Comparison of ENCODE assay signal across 9 cellular contexts in the genomic region with DNA sequence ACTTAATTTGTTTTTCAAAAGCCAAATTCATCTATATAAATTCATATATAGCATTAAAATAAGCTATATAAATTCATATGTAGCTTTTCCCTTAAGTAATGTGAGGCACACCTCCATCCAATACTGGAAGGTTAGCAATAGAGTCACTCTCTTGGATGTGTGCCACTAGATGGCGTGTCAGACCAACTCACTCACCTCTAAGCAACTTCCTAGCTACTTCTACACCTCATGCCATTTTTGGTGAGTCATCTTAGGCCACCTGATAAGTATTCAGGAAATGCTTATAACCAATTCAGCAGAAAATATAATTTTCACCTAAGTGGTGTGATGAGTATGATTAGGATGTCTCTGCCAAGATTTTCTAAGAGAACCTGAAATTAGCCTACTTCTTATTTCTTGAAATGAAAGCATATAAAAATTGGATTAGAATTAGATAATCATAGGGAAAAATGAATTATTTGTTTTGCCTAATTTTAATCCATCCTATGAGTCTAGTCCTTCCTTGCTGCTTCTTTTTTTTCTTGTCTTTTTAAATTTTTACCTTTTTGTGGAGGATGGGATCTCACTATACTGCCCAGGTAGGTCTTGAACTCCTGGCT. TPM values are rescaled to one million over a fixed set of nuclear protein-coding genes. Genes with fewer than 3 reads are reported as not detected.
A peak's percentile ranks its signal among the peaks of the same experiment; 100 is the strongest.
DNase-seq lines count a peak whose midpoint lies in the region; ATAC-seq and TF ChIP-seq lines count a peak whose summit lies in the region.
"Had no signal": no experiment of that assay in that cellular context is flagged by ENCODE, and none has a peak within 500 bp of the region (broad histone marks: within the 10 kb centered on the region; RNA-seq: fewer than 3 reads in every experiment).

No MANE protein-coding gene starts in this region.

- intact Hi-C loops in CD8-positive, alpha-beta T cell (cut with DNase I, micrococcal nuclease): loop anchor here (1.0 to 5.0 kb wide), 6 partner anchors 34 to 647 kb away; a partner anchor contains a TSS
- intact Hi-C loops in activated CD4-positive, alpha-beta T cell treated with anti-CD3 and anti-CD28 coated beads, Interleukin-2, amount 10 ng/mL, durations not matched to agents 24 days and 14 days (cut with micrococcal nuclease): loop anchor here (1.0 to 5.0 kb wide), 3 partner anchors 64 to 212 kb away; a partner anchor contains a TSS

- CTCF ChIA-PET in CD8-positive, alpha-beta T cell (lab: Charles Lee): interaction anchor here (0.6 to 16.6 kb wide), 57 partner anchors 8 to 647 kb away, joined by 3 to 718 read pairs (median 4); a partner anchor contains a TSS

- POLR2A ChIA-PET in CD8-positive, alpha-beta T cell (lab: Charles Lee): interaction anchor here (0.6 to 3.1 kb wide), 5 partner anchors 149 to 1130 kb away, joined by 3 to 27 read pairs (median 3); a partner anchor contains a TSS

- H3K27ac ChIP-seq in CD8-positive, alpha-beta T cell (ENCODE audit: low read depth, low read length): no peak overlapping the region
- H3K27ac ChIP-seq in lung (ENCODE audit: low read depth in 1 of 2, low read length in 1 of 2): no peak overlapping the region

- no peaks in the 10 kb centered on the region for H3K36me3 ChIP-seq in CD8-positive, alpha-beta T cell (ENCODE audit: insufficient read depth, low read length)
- no peaks in the 10 kb centered on the region for H3K36me3 ChIP-seq in lung (ENCODE audit: control insufficient read depth in 2 of 2, insufficient read depth in 2 of 2, low read length in 2 of 2)

- WGBS in lung, 2 donors: 0% methylated on average over 1 of the region's 1 CpG

- no peak overlapping the region for H3K4me3 Mint-ChIP-seq in CD8-positive, alpha-beta T cell
- H3K4me3 Mint-ChIP-seq in activated CD4-positive, alpha-beta T cell treated with anti-CD3 and anti-CD28 coated beads, Interleukin-2, amount 10 ng/mL, durations not matched to agents 24 days and 14 days: no peak overlapping the region
- H3K4me3 Mint-ChIP-seq: activated naive CD4-positive, alpha-beta T cell treated with anti-CD3 and anti-CD28 coated beads, Interleukin-2, amount 50 U/mL, for 24 hours had no signal

- no peaks in the 10 kb centered on the region for H3K27me3 ChIP-seq in CD8-positive, alpha-beta T cell (ENCODE audit: insufficient read depth, low read length)
- H3K27me3 ChIP-seq in lung (ENCODE audit: control insufficient read depth, insufficient read depth): no peaks in the 10 kb centered on the region

- ATAC-seq in CD8-positive, alpha-beta T cell: peak; percentile 100
- ATAC-seq in GM19438 (IDR thresholded peaks at IDR 0.05; ENCODE audit: low read depth, unreplicated experiment) (peak; percentile 89), HG03520 (IDR thresholded peaks at IDR 0.05; ENCODE audit: unreplicated experiment) (peak; percentile 89), lung (ENCODE audit: insufficient read depth, low FRiP score) (peak; percentile 89)

- peak; percentile 87 for TF ChIP-seq CTCF in CD8-positive, alpha-beta T cell (IDR thresholded peaks at IDR 0.05)
- peak; percentile 75 for TF ChIP-seq CTCF in lung (IDR thresholded peaks at IDR 0.05; ENCODE audit: control extremely low read depth, extremely low read depth)

- no peaks in the 10 kb centered on the region for H3K9me3 Mint-ChIP-seq in CD8-positive, alpha-beta T cell
- no peaks in the 10 kb centered on the region for H3K9me3 Mint-ChIP-seq in activated CD4-positive, alpha-beta T cell treated with anti-CD3 and anti-CD28 coated beads, Interleukin-2, amount 10 ng/mL, durations not matched to agents 24 days and 14 days
- H3K9me3 Mint-ChIP-seq: activated naive CD4-positive, alpha-beta T cell treated with anti-CD3 and anti-CD28 coated beads, Interleukin-2, amount 50 U/mL, for 24 hours had no signal

- peaks cover 5% of the 10 kb centered on the region for H3K27me3 Mint-ChIP-seq in CD8-positive, alpha-beta T cell (ENCODE audit: low read depth)
- peaks cover 5% of the 10 kb centered on the region for H3K27me3 Mint-ChIP-seq in activated CD4-positive, alpha-beta T cell treated with anti-CD3 and anti-CD28 coated beads, Interleukin-2, amount 10 ng/mL, durations not matched to agents 24 days and 14 days
- H3K27me3 Mint-ChIP-seq: activated naive CD4-positive, alpha-beta T cell treated with anti-CD3 and anti-CD28 coated beads, Interleukin-2, amount 50 U/mL, for 24 hours had no signal

- H3K36me3 Mint-ChIP-seq in CD8-positive, alpha-beta T cell: no peaks in the 10 kb centered on the region
- H3K36me3 Mint-ChIP-seq in activated CD4-positive, alpha-beta T cell treated with anti-CD3 and anti-CD28 coated beads, Interleukin-2, amount 10 ng/mL, durations not matched to agents 24 days and 14 days (ENCODE audit: low read depth): peaks cover 5% of the 10 kb centered on the region
- H3K36me3 Mint-ChIP-seq: activated naive CD4-positive, alpha-beta T cell treated with anti-CD3 and anti-CD28 coated beads, Interleukin-2, amount 50 U/mL, for 24 hours had no signal

- peaks cover 2% of the 10 kb centered on the region for H3K4me1 Mint-ChIP-seq in CD8-positive, alpha-beta T cell (ENCODE audit: low read depth)
- H3K4me1 Mint-ChIP-seq in activated CD4-positive, alpha-beta T cell treated with anti-CD3 and anti-CD28 coated beads, Interleukin-2, amount 10 ng/mL, durations not matched to agents 24 days and 14 days: peaks cover 24% of the 10 kb centered on the region

- no peak overlapping the region for H3K27ac Mint-ChIP-seq in CD8-positive, alpha-beta T cell
- H3K27ac Mint-ChIP-seq in activated CD4-positive, alpha-beta T cell treated with anti-CD3 and anti-CD28 coated beads, Interleukin-2, amount 10 ng/mL, durations not matched to agents 24 days and 14 days: no peak overlapping the region

- DNase-seq in CD8-positive, alpha-beta T cell: peak; percentile 44 to 77 (median 70)
- DNase-seq in NCI-H524 treated with DMSO at 0.1 percent for 48 hours (lab: John Stamatoyannopoulos, UW) (peak; percentile 50), dedifferentiated amniotic fluid mesenchymal stem cell (ENCODE audit: extremely low spot score) (peak; percentile 36), lung (ENCODE audit: low spot score) (peak; percentile 78)
- peak; percentile 93 for DNase-seq in activated CD4-positive, alpha-beta T cell treated with anti-CD3 and anti-CD28 coated beads, Interleukin-2, amount 10 ng/mL, durations not matched to agents 24 days and 14 days
- peak; percentile 46 to 50 for DNase-seq in stimulated activated CD8-positive, alpha-beta memory T cell treated with anti-CD3 and anti-CD28 coated beads, Interleukin-2, amount 100 ng/mL, for 1 hour (ENCODE audit: low read depth in 2 of 2)

- H3K4me1 ChIP-seq in CD8-positive, alpha-beta T cell (ENCODE audit: insufficient read depth, low read length): no peaks in the 10 kb centered on the region
- no peaks in the 10 kb centered on the region for H3K4me1 ChIP-seq in lung (ENCODE audit: control insufficient read depth in 2 of 2, insufficient read depth in 2 of 2, low read length in 2 of 2)

- H3K4me3 ChIP-seq in CD8-positive, alpha-beta T cell (ENCODE audit: low read depth, low read length): no peak overlapping the region
- no peak overlapping the region for H3K4me3 ChIP-seq in lung

- no peaks in the 10 kb centered on the region for H3K9me3 ChIP-seq in CD8-positive, alpha-beta T cell (ENCODE audit: low read length)
- H3K9me3 ChIP-seq in lung (ENCODE audit: control insufficient read depth in 2 of 2, insufficient read depth in 1 of 2, low read length in 1 of 2): no peaks in the 10 kb centered on the region

RNA-seq across cellular contexts. Expression of a gene that starts 34.4 kb away (rescaled TPM):
- total RNA-seq in CD8-positive, alpha-beta T cell: 10 to 100 TPM; 16.7 to 18.5 TPM
- 17.0 and 18.4 TPM in 2 replicates for total RNA-seq in activated CD4-positive, alpha-beta T cell treated with anti-CD3 and anti-CD28 coated beads, Interleukin-2, amount 10 ng/mL, durations not matched to agents 24 days and 14 days
- 10 to 100 TPM in 1 of 2 donors, 1 to 10 TPM in 1; 8.3 to 14.4 TPM for total RNA-seq in lung
- 1 to 10 TPM; 6.5 to 6.8 TPM for polyA plus RNA-seq in lung

Comparison
In these comparisons a context has a peak if more than half of its experiments do, and no peak if none do; other contexts are left out.
1. DNase-seq: peak in every context shown above with its lines; median percentile 93 in activated CD4-positive, alpha-beta T cell treated with anti-CD3 and anti-CD28 coated beads, Interleukin-2, amount 10 ng/mL, durations not matched to agents 24 days and 14 days; 78 in lung; 70 in CD8-positive, alpha-beta T cell; 50 in NCI-H524 treated with DMSO at 0.1 percent for 48 hours; 48 in stimulated activated CD8-positive, alpha-beta memory T cell treated with anti-CD3 and anti-CD28 coated beads, Interleukin-2, amount 100 ng/mL, for 1 hour; 36 in dedifferentiated amniotic fluid mesenchymal stem cell.